ENCODE assay signal across 8 cellular contexts in genomic region chr1:40692429-40692905, GRCh38. TPM values are rescaled to one million over a fixed set of nuclear protein-coding genes. Genes with fewer than 3 reads are reported as not detected.
DNase-seq lines count a peak whose midpoint lies in the region; ATAC-seq lines count a peak whose summit lies in the region.

No MANE protein-coding gene starts in this region.

- WGBS in right cardiac atrium, result 1% methylated on average over 9 of the region's 9 CpGs

- H3K4me3 Mint-ChIP-seq in activated CD8-positive, alpha-beta T cell treated with anti-CD3 and anti-CD28 coated beads, Interleukin-2, amount 10 ng/mL, durations not matched to agents 7 days and 5 days, result peak overlapping the region; percentile 87

- no peaks in the 10 kb centered on the region for H3K9me3 ChIP-seq in right cardiac atrium (ENCODE audit: control insufficient read depth, low read length)

- H3K27ac Mint-ChIP-seq in activated CD8-positive, alpha-beta T cell treated with anti-CD3 and anti-CD28 coated beads, Interleukin-2, amount 10 ng/mL, durations not matched to agents 7 days and 5 days, result peak overlapping the region; percentile 93

- peak; percentile 12 for ATAC-seq in HG03439 (IDR thresholded peaks at IDR 0.05; ENCODE audit: unreplicated experiment)
- ATAC-seq in activated CD8-positive, alpha-beta T cell treated with anti-CD3 and anti-CD28 coated beads, Interleukin-2, amount 10 ng/mL, durations not matched to agents 7 days and 5 days, result no peak
- ATAC-seq in right cardiac atrium, result no peak
- ATAC-seq in HG03469 (IDR thresholded peaks at IDR 0.05; ENCODE audit: unreplicated experiment), result no peak

- POLR2A ChIA-PET in activated CD8-positive, alpha-beta T cell treated with anti-CD3 and anti-CD28 coated beads, Interleukin-2, amount 10 ng/mL, durations not matched to agents 7 days and 5 days (lab: Charles Lee), result interaction anchor here (0.7 to 2.8 kb wide), 25 partner anchors 9 to 420 kb away, joined by 3 to 66 read pairs (median 7); partner anchors contain the start of genes CITED4, CTPS1 and ZNF684

- H3K36me3 Mint-ChIP-seq in activated CD8-positive, alpha-beta T cell treated with anti-CD3 and anti-CD28 coated beads, Interleukin-2, amount 10 ng/mL, durations not matched to agents 7 days and 5 days (ENCODE audit: low read depth), result peaks cover 46% of the 10 kb centered on the region

- H3K9ac ChIP-seq in rectal smooth muscle tissue (ENCODE audit: low read length), result peak overlapping the region; percentile 54

- CTCF ChIA-PET in activated CD8-positive, alpha-beta T cell treated with anti-CD3 and anti-CD28 coated beads, Interleukin-2, amount 10 ng/mL, durations not matched to agents 7 days and 5 days (lab: Charles Lee), result interaction anchor here (1.2 to 5.8 kb wide), 11 partner anchors 14 to 160 kb away, joined by 4 to 41 read pairs (median 7); no protein-coding TSS in a partner anchor

- H3K4me1 ChIP-seq in right cardiac atrium (ENCODE audit: control insufficient read depth, insufficient read depth, low read length), result no peaks in the 10 kb centered on the region
- H3K4me1 ChIP-seq in rectal smooth muscle tissue (ENCODE audit: control insufficient read depth, insufficient read depth, low read length), result peaks cover 2% of the 10 kb centered on the region

- H3K27me3 ChIP-seq in right cardiac atrium (ENCODE audit: control insufficient read depth, insufficient read depth) (no peaks in the 10 kb centered on the region), rectal smooth muscle tissue (ENCODE audit: control insufficient read depth, insufficient read depth, low read length) (no peaks in the 10 kb centered on the region)

- no peaks in the 10 kb centered on the region for H3K9me3 Mint-ChIP-seq in activated CD8-positive, alpha-beta T cell treated with anti-CD3 and anti-CD28 coated beads, Interleukin-2, amount 10 ng/mL, durations not matched to agents 7 days and 5 days (ENCODE audit: insufficient read depth)

- DNase-seq in DMS79 treated with DMSO at 0.1 percent for 48 hours (lab: John Stamatoyannopoulos, UW) (peak; percentile 39), right cardiac atrium (no peak), NCI-H345 treated with DMSO at 0.1 percent for 48 hours (lab: John Stamatoyannopoulos, UW; ENCODE audit: unreplicated experiment) (no peak)
- DNase-seq in activated CD8-positive, alpha-beta T cell treated with anti-CD3 and anti-CD28 coated beads, Interleukin-2, amount 10 ng/mL, durations not matched to agents 7 days and 5 days, result no peak
- no peak for DNase-seq in stimulated activated CD4-positive, alpha-beta T cell treated with anti-CD3 and anti-CD28 coated beads, Interleukin-12 subunit alpha, Interleukin-12 subunit beta, amount 100 ng/mL, for 4 hours

- H3K4me1 Mint-ChIP-seq in activated CD8-positive, alpha-beta T cell treated with anti-CD3 and anti-CD28 coated beads, Interleukin-2, amount 10 ng/mL, durations not matched to agents 7 days and 5 days (ENCODE audit: low read depth), result peaks cover 59% of the 10 kb centered on the region

- H3K4me3 ChIP-seq in right cardiac atrium (ENCODE audit: low read length), result peak overlapping the region; percentile 91
- peak overlapping the region; percentile 89 for H3K4me3 ChIP-seq in rectal smooth muscle tissue (ENCODE audit: low read length)

- H3K27ac ChIP-seq in right cardiac atrium (ENCODE audit: low read length) (peak overlapping the region; percentile 98), rectal smooth muscle tissue (ENCODE audit: low read depth, low read length) (peak overlapping the region; percentile 96)

- H3K27me3 Mint-ChIP-seq in activated CD8-positive, alpha-beta T cell treated with anti-CD3 and anti-CD28 coated beads, Interleukin-2, amount 10 ng/mL, durations not matched to agents 7 days and 5 days (ENCODE audit: low read depth), result no peaks in the 10 kb centered on the region

- intact Hi-C loops in right cardiac atrium (cut with DNase I), result no loop called here

- H3K36me3 ChIP-seq in rectal smooth muscle tissue (ENCODE audit: control insufficient read depth, insufficient read depth, low read length), result no peaks in the 10 kb centered on the region

RNA-seq across cellular contexts. Expression of gene NFYC, which starts 1.0 kb away (rescaled TPM):
- total RNA-seq in activated CD8-positive, alpha-beta T cell treated with anti-CD3 and anti-CD28 coated beads, Interleukin-2, amount 10 ng/mL, durations not matched to agents 7 days and 5 days, result 10 to 100 TPM; 71.5 to 74.4 TPM
- 10 to 100 TPM; 70.6 to 82.6 (median 78.9) TPM for total RNA-seq in right cardiac atrium
- polyA plus RNA-seq in right cardiac atrium, result 63.6 TPM

RNA-seq across cellular contexts. Expression of gene RIMS3, which starts 27.0 kb away (rescaled TPM):
- 1 to 10 TPM; 4.7 to 6.2 TPM for total RNA-seq in activated CD8-positive, alpha-beta T cell treated with anti-CD3 and anti-CD28 coated beads, Interleukin-2, amount 10 ng/mL, durations not matched to agents 7 days and 5 days
- total RNA-seq in right cardiac atrium, result 1 to 10 TPM; 4.3 to 4.8 (median 4.5) TPM
- polyA plus RNA-seq in right cardiac atrium, result 1.5 TPM
